Comparison of ENCODE assay signal across 8 cellular contexts in the genomic region with DNA sequence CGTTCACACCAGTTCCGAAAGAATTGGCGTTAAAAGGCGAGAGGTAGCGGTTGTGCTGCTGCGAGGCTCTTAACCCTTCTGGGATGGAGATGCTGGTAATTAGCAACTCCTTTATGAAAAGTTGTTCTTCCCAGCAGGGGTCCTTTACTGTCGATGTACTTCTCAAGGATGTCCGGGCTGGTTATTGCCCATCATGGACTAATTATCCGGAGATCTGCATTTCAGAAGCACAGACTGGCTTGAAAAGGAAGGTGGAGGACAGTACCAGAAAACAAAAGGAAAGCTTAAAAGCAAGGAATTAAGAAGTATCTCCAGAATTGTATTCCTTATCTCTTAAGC. TPM values are rescaled to one million over a fixed set of nuclear protein-coding genes. Genes with fewer than 3 reads are reported as not detected.
A peak's percentile ranks its signal among the peaks of the same experiment; 100 is the strongest.
DNase-seq lines count a peak whose midpoint lies in the region; ATAC-seq, FAIRE-seq and TF ChIP-seq lines count a peak whose summit lies in the region.

No MANE protein-coding gene starts in this region.

- 0% methylated on average over 1 to 8 of the region's 9 CpGs for WGBS in endodermal cell (ENCODE audit: insufficient coverage in 1 of 2, insufficient read length in 1 of 2), 2 experiments
- WGBS in pancreas, 2 donors, result 62 to 64% methylated on average over 9 of the region's 9 CpGs

- H3K27me3 ChIP-seq in endodermal cell (ENCODE audit: control insufficient read depth, insufficient read depth, low read length, poor library complexity, severe bottlenecking) (peaks cover 10% of the 10 kb centered on the region), pancreas (no peaks in the 10 kb centered on the region)

- peak overlapping the region; percentile 58 for H3K9ac ChIP-seq in endodermal cell (ENCODE audit: extremely low read depth, low read length, poor library complexity, severe bottlenecking)

- H3K4me1 ChIP-seq in endodermal cell (ENCODE audit: control insufficient read depth, insufficient read depth, low read length) (no peaks in the 10 kb centered on the region), pancreas (peaks cover 0 to 4% (median 0%) of the 10 kb centered on the region in 3 donors)

- TF ChIP-seq CTCF in endodermal cell (conservative IDR thresholded peaks at IDR 0.05), result no peak
- TF ChIP-seq CTCF in pancreas (IDR thresholded peaks at IDR 0.05), result no peak

- DNase-seq in ELF-1 (ENCODE audit: low read depth, low spot score) (peak; percentile 68), NCI-H128 (lab: John Stamatoyannopoulos, UW; ENCODE audit: unreplicated experiment) (peak; percentile 34), endodermal cell (no peak), pancreas (no peak), KBM-7 (no peak), NCI-H1048 (lab: John Stamatoyannopoulos, UW) (no peak), iPS-NIHi11 (ENCODE audit: low spot score) (no peak), midbrain (lab: John Stamatoyannopoulos, UW) (no peak)

- H3K36me3 ChIP-seq in endodermal cell (ENCODE audit: control insufficient read depth, insufficient read depth, low read length) (peaks cover 9% of the 10 kb centered on the region), pancreas (no peaks in the 10 kb centered on the region)

- no peak for FAIRE-seq in pancreas (lab: Jason Lieb, UNC)

- H3K27ac ChIP-seq in endodermal cell (ENCODE audit: low read depth, low read length), result no peak overlapping the region
- H3K27ac ChIP-seq in pancreas, result no peak overlapping the region

- H3K4me1 Mint-ChIP-seq in endodermal cell, result peaks cover 50% of the 10 kb centered on the region

- H3K36me3 Mint-ChIP-seq in endodermal cell (ENCODE audit: low read depth), result peaks cover 7% of the 10 kb centered on the region

- intact Hi-C loops in pancreas (cut with DNase I), result no loop called here

- in situ Hi-C loops in KBM-7 (cut with MboI; ENCODE audit: low pct_unique_long_range_greater_than_20kb, low sequenced_read_pairs), result no loop called here

- H3K4me3 ChIP-seq in endodermal cell (ENCODE audit: low read length), result peak overlapping the region; percentile 95
- H3K4me3 ChIP-seq in pancreas, result peak overlapping the region in 3 of 4 donors; percentile 43 to 79 (median 52)

- H3K4me3 Mint-ChIP-seq in endodermal cell, result peak overlapping the region; percentile 82

- H3K27ac Mint-ChIP-seq in endodermal cell, result peak overlapping the region; percentile 95

- H3K9me3 ChIP-seq in endodermal cell (ENCODE audit: control insufficient read depth, low read length) (no peaks in the 10 kb centered on the region), pancreas (no peaks in the 10 kb centered on the region)

- ATAC-seq in pancreas, result no peak

- no peaks in the 10 kb centered on the region for H3K9me3 Mint-ChIP-seq in endodermal cell

- H3K27me3 Mint-ChIP-seq in endodermal cell (ENCODE audit: insufficient read depth), result peaks cover 24% of the 10 kb centered on the region

RNA-seq across cellular contexts. Expression of a gene that starts 1.4 kb away (rescaled TPM):
- total RNA-seq in endodermal cell (100 to 1,000 TPM; 118 to 139 TPM), pancreas (1 to 10 TPM in 5 of 6 donors, under 1 TPM in 1; 0.94 to 5.8 (median 2.4) TPM)
- 30.0 TPM for polyA plus RNA-seq in endodermal cell (2013, experiment 1 of 2)
- 25.2 TPM for polyA plus RNA-seq in endodermal cell (2013, experiment 2 of 2)
- polyA plus RNA-seq in pancreas, result under 1 TPM; 0.68 to 0.70 TPM

Comparison
In these comparisons a context has a peak if more than half of its experiments do, and no peak if none do; other contexts are left out.
1. DNase-seq: peak in ELF-1 (single experiment) and NCI-H128 (single experiment); none in endodermal cell (single experiment), pancreas (0 of 6), KBM-7 (single experiment), NCI-H1048 (single experiment), iPS-NIHi11 (single experiment) and midbrain (single experiment).
2. RNA of a gene that starts 1.4 kb away (total RNA-seq): 118 to 139 TPM in endodermal cell; 0.94 to 5.8 TPM in pancreas; every median in the first group is over 10 times any median in the second.